21 cellular contexts compared by ENCODE assay signal in the genomic region with DNA sequence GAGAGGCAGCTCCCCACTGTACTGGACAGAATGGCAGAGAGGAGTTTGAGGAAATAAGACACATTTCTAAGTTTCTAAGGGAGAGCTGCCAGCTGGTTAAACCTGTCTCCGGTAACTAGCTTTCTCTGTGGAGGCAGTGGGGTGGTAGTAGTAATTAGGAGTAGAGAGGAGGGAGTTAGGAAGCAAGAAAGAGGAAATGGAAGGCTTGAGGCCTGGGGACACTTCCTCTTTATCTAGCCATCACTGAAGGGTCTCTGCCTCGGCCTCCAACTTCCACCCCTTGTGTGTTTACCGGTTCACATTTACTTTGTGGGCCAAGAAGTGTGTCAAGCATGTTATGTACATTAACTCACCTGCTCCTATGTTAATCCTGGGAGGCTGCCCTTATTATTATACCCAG.
"Had no signal": no experiment of that assay in that cellular context is flagged by ENCODE, and none has a peak within 500 bp of the region (broad histone marks: within the 10 kb centered on the region; RNA-seq: fewer than 3 reads in every experiment).

No MANE protein-coding gene starts in this region.

- FAIRE-seq: kidney, pancreas had no signal

- H3K4me1 ChIP-seq: adrenal gland, pancreas, right atrium auricular region had no signal

- H3K36me3 Mint-ChIP-seq: activated naive CD4-positive, alpha-beta T cell treated with anti-CD3 and anti-CD28 coated beads, Interleukin-2, amount 50 U/mL, for 72 hours; mesothelial cell of epicardium; natural killer cell treated with Interleukin-12 subunit alpha and Interleukin-12 subunit beta and Interleukin-15 and Interleukin-18, amount 100 ng/mL, for 72 hours had no signal

- H3K27ac ChIP-seq: adrenal gland, ascending aorta, brain microvascular endothelial cell, lower lobe of right lung, pancreas, psoas muscle, right atrium auricular region, spleen, tibial artery had no signal

- H3K9me3 ChIP-seq: adrenal gland, ascending aorta, lower lobe of right lung, pancreas, psoas muscle, right atrium auricular region, spleen, tibial artery had no signal

- DNase-seq: activated T-cell treated with anti-CD3 and anti-CD28 coated beads, Interleukin-2, amount 50 U/mL, for 1 hour; adrenal gland; brain microvascular endothelial cell; central memory CD4-positive, alpha-beta T cell; dermis blood vessel endothelial cell; effector CD8-positive, alpha-beta T cell; erythroblast; kidney; lower lobe of right lung; pancreas; psoas muscle; spleen; stimulated activated CD4-positive, alpha-beta T cell treated with anti-CD3 and anti-CD28 coated beads, Interleukin-4, amount 100 ng/mL, for 1 hour; stimulated activated naive CD8-positive, alpha-beta T cell treated with anti-CD3 and anti-CD28 coated beads, Interleukin-15, Interleukin-2, amounts not matched to agents 100 U/mL and 50 U/mL, for 24 hours; tibial artery had no signal

- H3K4me3 Mint-ChIP-seq: mesothelial cell of epicardium; natural killer cell treated with Interleukin-12 subunit alpha and Interleukin-12 subunit beta and Interleukin-15 and Interleukin-18, amount 100 ng/mL, for 72 hours; T-helper 2 cell treated with Interferon-gamma antibody and Interleukin-4, amounts not matched to agents 5 μg/mL and 100 μg/mL, for 36 hours had no signal

- H3K36me3 ChIP-seq: adrenal gland, ascending aorta, brain microvascular endothelial cell, lower lobe of right lung, pancreas, right atrium auricular region, spleen, tibial artery had no signal

- H3K27ac Mint-ChIP-seq: activated naive CD4-positive, alpha-beta T cell treated with anti-CD3 and anti-CD28 coated beads, Interleukin-2, amount 50 U/mL, for 72 hours; mesothelial cell of epicardium; natural killer cell treated with Interleukin-12 subunit alpha and Interleukin-12 subunit beta and Interleukin-15 and Interleukin-18, amount 100 ng/mL, for 72 hours; T-helper 2 cell treated with Interferon-gamma antibody and Interleukin-4, amounts not matched to agents 5 μg/mL and 100 μg/mL, for 36 hours had no signal

- ATAC-seq: activated naive CD4-positive, alpha-beta T cell treated with anti-CD3 and anti-CD28 coated beads, Interleukin-2, amount 50 U/mL, for 72 hours; lower lobe of right lung; natural killer cell treated with Interleukin-12 subunit alpha and Interleukin-12 subunit beta and Interleukin-15 and Interleukin-18, amount 100 ng/mL, for 72 hours; pancreas; psoas muscle; stimulated activated naive CD8-positive, alpha-beta T cell treated with anti-CD3 and anti-CD28 coated beads, Interleukin-15, Interleukin-2, amounts not matched to agents 100 U/mL and 50 U/mL, for 24 hours had no signal

- H3K9me3 Mint-ChIP-seq: activated naive CD4-positive, alpha-beta T cell treated with anti-CD3 and anti-CD28 coated beads, Interleukin-2, amount 50 U/mL, for 72 hours; mesothelial cell of epicardium; natural killer cell treated with Interleukin-12 subunit alpha and Interleukin-12 subunit beta and Interleukin-15 and Interleukin-18, amount 100 ng/mL, for 72 hours; T-helper 2 cell treated with Interferon-gamma antibody and Interleukin-4, amounts not matched to agents 5 μg/mL and 100 μg/mL, for 36 hours had no signal

- H3K27me3 ChIP-seq: adrenal gland, ascending aorta, brain microvascular endothelial cell, pancreas, right atrium auricular region, spleen, tibial artery had no signal

- H3K4me3 ChIP-seq: adrenal gland, ascending aorta, lower lobe of right lung, pancreas, psoas muscle, right atrium auricular region, spleen, tibial artery had no signal
